In the genomic region with DNA sequence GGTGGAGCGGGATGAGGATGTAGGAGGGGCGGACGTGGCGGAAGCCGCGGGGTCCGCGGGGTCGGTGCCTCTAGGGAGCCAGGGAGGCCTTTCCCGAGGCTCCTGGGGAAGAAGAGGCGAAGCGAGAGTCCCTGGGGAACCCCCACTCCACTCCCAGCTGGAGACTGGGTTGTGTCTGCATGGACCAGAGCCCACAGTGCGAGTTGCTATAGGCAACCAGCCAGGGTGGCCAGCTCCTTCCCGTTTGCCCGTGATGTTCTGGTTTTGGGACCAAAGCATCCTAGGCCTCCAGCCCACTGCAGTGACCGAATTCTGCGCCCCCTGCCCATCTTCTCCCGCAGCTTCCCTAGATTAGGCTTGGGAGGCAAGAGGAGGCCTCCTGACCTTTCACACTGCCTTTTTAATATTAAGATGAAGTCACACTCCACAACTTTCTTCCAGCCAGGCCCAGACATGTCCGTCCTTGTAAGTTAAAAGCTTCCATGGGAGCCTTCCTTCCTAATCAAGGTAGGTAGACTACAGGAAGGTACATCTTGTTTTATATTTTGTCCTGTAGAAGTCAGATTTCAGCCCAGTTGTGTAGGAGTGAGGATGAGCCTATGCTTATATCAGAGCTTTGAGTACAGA, we compare ENCODE assay signal across 8 cellular contexts. TPM values are rescaled to one million over a fixed set of nuclear protein-coding genes. Genes with fewer than 3 reads are reported as not detected.
DNase-seq lines count a peak whose midpoint lies in the region; ATAC-seq and TF ChIP-seq lines count a peak whose summit lies in the region.

No MANE protein-coding gene starts in this region.

- H3K4me3 ChIP-seq in mammary epithelial cell (replicated peaks in 1 of 3; ENCODE audit: insufficient read depth in 1 of 3, low read depth in 2 of 3, low read length in 3 of 3) = peak overlapping the region; percentile 67 to 93 (median 71)

- peaks cover 10% of the 10 kb centered on the region for H3K79me2 ChIP-seq in mammary epithelial cell (ENCODE audit: insufficient read depth, low read length)

- TF ChIP-seq CTCF in mammary epithelial cell (conservative IDR thresholded peaks at IDR 0.05 in 1 of 2, IDR thresholded peaks at IDR 0.05 in 1 of 2; ENCODE audit: extremely low read depth in 1 of 2, insufficient read depth in 1 of 2, low read depth in 1 of 2, low read length in 2 of 2) = no peak

- H4K20me1 ChIP-seq in mammary epithelial cell (ENCODE audit: insufficient read depth, low read length) = no peaks in the 10 kb centered on the region

- CTCF ChIA-PET in activated naive CD4-positive, alpha-beta T cell treated with anti-CD3 and anti-CD28 coated beads, Interleukin-2, amount 10 ng/mL, durations not matched to agents 7 days and 5 days (lab: Charles Lee) = interaction anchor here (0.8 to 2.5 kb wide), 8 partner anchors 12 to 166 kb away, joined by 3 to 12 read pairs (median 4); no protein-coding TSS in a partner anchor
- CTCF ChIA-PET in mammary epithelial cell (lab: Charles Lee; ENCODE audit: low non-redundant PET) = no interaction called here

- peak overlapping the region; percentile 95 for H3K27ac Mint-ChIP-seq in activated naive CD4-positive, alpha-beta T cell treated with anti-CD3 and anti-CD28 coated beads, Interleukin-2, amount 10 ng/mL, durations not matched to agents 7 days and 5 days
- peak overlapping the region; percentile 96 to 97 for H3K27ac Mint-ChIP-seq in stimulated activated naive CD8-positive, alpha-beta T cell treated with anti-CD3 and anti-CD28 coated beads, Interleukin-15, amount 100 ng/mL, for 72 hours

- H3K4me2 ChIP-seq in mammary epithelial cell (ENCODE audit: insufficient read depth, low read depth, low read length) = peak overlapping the region; percentile 94

- H3K27me3 ChIP-seq in mammary epithelial cell (ENCODE audit: insufficient read depth, low read length) = no peaks in the 10 kb centered on the region
- no peaks in the 10 kb centered on the region for H3K27me3 ChIP-seq in layer of hippocampus (ENCODE audit: control insufficient read depth, insufficient read depth, low read length)

- no peaks in the 10 kb centered on the region for H3K27me3 Mint-ChIP-seq in activated naive CD4-positive, alpha-beta T cell treated with anti-CD3 and anti-CD28 coated beads, Interleukin-2, amount 10 ng/mL, durations not matched to agents 7 days and 5 days
- H3K27me3 Mint-ChIP-seq in stimulated activated naive CD8-positive, alpha-beta T cell treated with anti-CD3 and anti-CD28 coated beads, Interleukin-15, amount 100 ng/mL, for 72 hours = no peaks in the 10 kb centered on the region

- no peaks in the 10 kb centered on the region for H3K36me3 ChIP-seq in mammary epithelial cell (ENCODE audit: insufficient read depth, low read length)

- peaks cover 8% of the 10 kb centered on the region for H3K4me1 ChIP-seq in mammary epithelial cell (ENCODE audit: insufficient read depth, low read length)

- no peaks in the 10 kb centered on the region for H3K9me3 ChIP-seq in mammary epithelial cell (replicated peaks; ENCODE audit: insufficient read depth, low read length)

- dilution Hi-C loops in mammary epithelial cell (cut with HindIII; ENCODE audit: low sequenced_read_pairs) = loop anchor here (5.0 kb wide), 1 partner anchor 214 kb away; no protein-coding TSS in a partner anchor

- peak overlapping the region; percentile 86 for H2AFZ ChIP-seq in mammary epithelial cell (ENCODE audit: low read depth, low read length)

- H3K9ac ChIP-seq in mammary epithelial cell (ENCODE audit: insufficient read depth, low read length) = peak overlapping the region; percentile 86

- H3K4me3 Mint-ChIP-seq in activated naive CD4-positive, alpha-beta T cell treated with anti-CD3 and anti-CD28 coated beads, Interleukin-2, amount 10 ng/mL, durations not matched to agents 7 days and 5 days = peak overlapping the region; percentile 85
- peak overlapping the region; percentile 86 to 91 for H3K4me3 Mint-ChIP-seq in stimulated activated naive CD8-positive, alpha-beta T cell treated with anti-CD3 and anti-CD28 coated beads, Interleukin-15, amount 100 ng/mL, for 72 hours

- in situ Hi-C loops in mammary epithelial cell (cut with MboI; ENCODE audit: low sequenced_read_pairs in 2 of 2) = no loop called here

- peak; percentile 25 for ATAC-seq in HG02798 (IDR thresholded peaks at IDR 0.05; ENCODE audit: poor library complexity, unreplicated experiment)
- peak; percentile 61 for ATAC-seq in stimulated activated naive CD8-positive, alpha-beta T cell treated with anti-CD3 and anti-CD28 coated beads, Interleukin-15, amount 100 ng/mL, for 72 hours

- H3K4me1 Mint-ChIP-seq in activated naive CD4-positive, alpha-beta T cell treated with anti-CD3 and anti-CD28 coated beads, Interleukin-2, amount 10 ng/mL, durations not matched to agents 7 days and 5 days = peaks cover 48% of the 10 kb centered on the region
- peaks cover 35% of the 10 kb centered on the region for H3K4me1 Mint-ChIP-seq in stimulated activated naive CD8-positive, alpha-beta T cell treated with anti-CD3 and anti-CD28 coated beads, Interleukin-15, amount 100 ng/mL, for 72 hours

- H3K27ac ChIP-seq in mammary epithelial cell (ENCODE audit: insufficient read depth, low read depth, low read length) = peak overlapping the region; percentile 83
- peak overlapping the region; percentile 97 for H3K27ac ChIP-seq in layer of hippocampus (ENCODE audit: low read depth, low read length)

- no peaks in the 10 kb centered on the region for H3K9me3 Mint-ChIP-seq in activated naive CD4-positive, alpha-beta T cell treated with anti-CD3 and anti-CD28 coated beads, Interleukin-2, amount 10 ng/mL, durations not matched to agents 7 days and 5 days
- no peaks in the 10 kb centered on the region for H3K9me3 Mint-ChIP-seq in stimulated activated naive CD8-positive, alpha-beta T cell treated with anti-CD3 and anti-CD28 coated beads, Interleukin-15, amount 100 ng/mL, for 72 hours

- WGBS in mammary epithelial cell (ENCODE audit: low coverage, missing lambda C conversion rate) = 0% methylated on average over 7 of the region's 19 CpGs

- peaks cover 36% of the 10 kb centered on the region for H3K36me3 Mint-ChIP-seq in activated naive CD4-positive, alpha-beta T cell treated with anti-CD3 and anti-CD28 coated beads, Interleukin-2, amount 10 ng/mL, durations not matched to agents 7 days and 5 days

- BruUV-seq in mammary epithelial cell (replicated peaks; lab: Mats Ljungman, UMichigan) = TSS peak; percentile 56

- intact Hi-C loops in mammary epithelial cell (cut with micrococcal nuclease) = loop anchor here (5.0 kb wide), 4 partner anchors 41 to 264 kb away; a partner anchor contains a TSS

- no peak for DNase-seq in activated naive CD4-positive, alpha-beta T cell treated with anti-CD3 and anti-CD28 coated beads, Interleukin-2, amount 10 ng/mL, durations not matched to agents 7 days and 5 days
- DNase-seq in activated naive CD4-positive, alpha-beta T cell treated with anti-CD3 and anti-CD28 coated beads, Interleukin-2, amount 50 U/mL, for 16 hours = no peak
- DNase-seq in NCI-H226 (peak; percentile 11), mammary epithelial cell (peak; percentile 69)
- no peak for DNase-seq in stimulated activated naive CD8-positive, alpha-beta T cell treated with anti-CD3 and anti-CD28 coated beads, Interleukin-15, amount 100 ng/mL, for 72 hours
- no peak for DNase-seq in stimulated activated CD4-positive, alpha-beta T cell treated with anti-CD3 and anti-CD28 coated beads, Interleukin-2, amount 100 ng/mL, for 24 hours

RNA-seq across cellular contexts. Expression of a gene that starts 0.5 kb away (rescaled TPM):
- 100 to 1,000 TPM in 1 of 2 donors, 10 to 100 TPM in 1; 96.4 to 124 TPM for total RNA-seq in mammary epithelial cell
- 83.9 TPM for polyA plus RNA-seq in mammary epithelial cell
- polyA minus RNA-seq in mammary epithelial cell = 51.2 TPM

RNA-seq across cellular contexts. Expression of a gene that starts 42.6 kb away (rescaled TPM):
- under 1 TPM in 1 of 2 donors, not detected in 1; 0.33 TPM for total RNA-seq in mammary epithelial cell
- polyA plus RNA-seq in mammary epithelial cell = not detected
- not detected for polyA minus RNA-seq in mammary epithelial cell

RNA-seq across cellular contexts. Expression of a gene that starts 43.0 kb away (rescaled TPM):
- 1 to 10 TPM in 1 of 2 donors, under 1 TPM in 1; 0.99 to 2.7 TPM for total RNA-seq in mammary epithelial cell
- polyA plus RNA-seq in mammary epithelial cell = 0.08 TPM
- not detected for polyA minus RNA-seq in mammary epithelial cell

Comparison
In these comparisons a context has a peak if more than half of its experiments do, and no peak if none do; other contexts are left out.
1. DNase-seq: peak in NCI-H226 (single experiment) and mammary epithelial cell (single experiment); none in activated naive CD4-positive, alpha-beta T cell treated with anti-CD3 and anti-CD28 coated beads, Interleukin-2, amount 10 ng/mL, durations not matched to agents 7 days and 5 days (single experiment), activated naive CD4-positive, alpha-beta T cell treated with anti-CD3 and anti-CD28 coated beads, Interleukin-2, amount 50 U/mL, for 16 hours (single experiment), stimulated activated naive CD8-positive, alpha-beta T cell treated with anti-CD3 and anti-CD28 coated beads, Interleukin-15, amount 100 ng/mL, for 72 hours (0 of 2) and stimulated activated CD4-positive, alpha-beta T cell treated with anti-CD3 and anti-CD28 coated beads, Interleukin-2, amount 100 ng/mL, for 24 hours (0 of 2).